11 cellular contexts compared by ENCODE assay signal in the genomic region with DNA sequence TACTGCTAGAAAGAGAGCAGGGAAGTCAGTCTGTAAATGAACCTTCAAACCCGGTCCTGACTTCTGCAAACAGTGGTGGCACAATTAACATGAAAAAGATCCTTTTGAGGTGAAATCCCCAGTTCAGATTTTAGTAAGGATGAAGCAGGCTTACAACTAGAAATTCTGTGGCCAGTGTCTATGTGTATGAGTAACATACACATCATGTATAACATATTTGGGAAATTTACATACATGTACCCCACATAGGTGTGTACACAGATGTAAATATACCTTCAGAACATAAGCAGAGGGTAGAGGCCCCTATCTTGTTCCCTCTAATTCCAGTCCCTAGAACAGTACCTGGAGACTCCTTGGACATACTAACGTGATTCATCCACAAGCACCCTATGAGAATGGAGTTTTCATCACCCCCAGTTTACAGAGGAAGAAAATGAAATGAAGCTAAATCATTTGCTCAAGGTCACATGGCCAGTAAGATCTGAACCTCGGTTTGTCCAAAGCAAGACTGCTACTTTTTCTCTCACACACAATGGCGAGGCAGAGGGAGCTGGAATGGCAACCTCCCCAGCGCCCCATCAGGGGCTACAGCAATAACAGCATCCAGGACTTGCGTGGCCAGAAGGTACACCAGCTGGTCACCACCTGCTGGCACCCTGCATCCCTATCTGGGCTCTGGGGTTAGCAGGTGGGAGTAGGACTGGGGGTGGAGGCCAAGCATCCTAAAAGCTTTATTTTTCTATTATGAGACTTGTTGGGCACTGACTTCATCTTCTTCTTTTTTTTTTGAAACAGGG. TPM values are rescaled to one million over a fixed set of nuclear protein-coding genes. Genes with fewer than 3 reads are reported as not detected.
A peak's percentile ranks its signal among the peaks of the same experiment; 100 is the strongest.
DNase-seq lines count a peak whose midpoint lies in the region; ATAC-seq, FAIRE-seq and TF ChIP-seq lines count a peak whose summit lies in the region.
"Had no signal": no experiment of that assay in that cellular context is flagged by ENCODE, and none has a peak within 500 bp of the region (broad histone marks: within the 10 kb centered on the region; RNA-seq: fewer than 3 reads in every experiment).

No MANE protein-coding gene starts in this region.

- TF ChIP-seq EP300 in upper lobe of left lung (IDR thresholded peaks at IDR 0.05): no peak

- peaks cover 3 to 8% (median 6%) of the 10 kb centered on the region in 3 donors for H3K27me3 Mint-ChIP-seq in immature natural killer cell (ENCODE audit: low read depth in 3 of 3)

- H3K27me3 ChIP-seq in left ventricle myocardium inferior (ENCODE audit: low read depth) (no peaks in the 10 kb centered on the region), upper lobe of left lung (no peaks in the 10 kb centered on the region)

- intact Hi-C loops in left ventricle myocardium inferior (cut with micrococcal nuclease) (loop anchor here (10.0 kb wide), 1 partner anchor 427 kb away; no protein-coding TSS in a partner anchor), left cardiac atrium (cut with DNase I) (loop anchor here in 1 of 2 donors (2.0 to 5.0 kb wide), 2 partner anchors 89 to 231 kb away; a partner anchor contains a TSS)

- peaks cover 38% of the 10 kb centered on the region for H3K36me3 ChIP-seq in left ventricle myocardium inferior
- H3K36me3 ChIP-seq in upper lobe of left lung: peaks cover 7 to 34% (median 20%) of the 10 kb centered on the region in 4 donors

- 85 to 89% methylated on average over 6 of the region's 6 CpGs for WGBS in upper lobe of left lung, 2 donors

- TF ChIP-seq POLR2A in upper lobe of left lung (IDR thresholded peaks at IDR 0.05): no peak

- H3K4me3 ChIP-seq in left ventricle myocardium inferior (no peak overlapping the region), upper lobe of left lung (no peak overlapping the region), coronary artery (no peak overlapping the region)

- H3K4me1 ChIP-seq in left ventricle myocardium inferior: peaks cover 100% of the 10 kb centered on the region
- H3K4me1 ChIP-seq in upper lobe of left lung: peaks cover 62 to 81% (median 72%) of the 10 kb centered on the region in 4 donors

- TF ChIP-seq CTCF in left ventricle myocardium inferior (IDR thresholded peaks at IDR 0.05; ENCODE audit: borderline replicate concordance): no peak
- no peak for TF ChIP-seq CTCF in VCaP (conservative IDR thresholded peaks at IDR 0.05)
- no peak for TF ChIP-seq CTCF in upper lobe of left lung (IDR thresholded peaks at IDR 0.05)
- TF ChIP-seq CTCF in coronary artery (IDR thresholded peaks at IDR 0.05): no peak

- peak overlapping the region; percentile 84 to 98 (median 90) for H3K27ac Mint-ChIP-seq in immature natural killer cell

- FAIRE-seq in HTR-8/SVneo (lab: Jason Lieb, UNC): no peak

- H3K4me1 Mint-ChIP-seq in immature natural killer cell: peaks cover 41 to 42% of the 10 kb centered on the region in 2 donors

- H3K9me3 ChIP-seq in left ventricle myocardium inferior (replicated peaks) (no peaks in the 10 kb centered on the region), upper lobe of left lung (no peaks in the 10 kb centered on the region)

- H3K36me3 Mint-ChIP-seq in immature natural killer cell: peaks cover 19 to 28% (median 28%) of the 10 kb centered on the region in 3 donors

- H3K4me3 Mint-ChIP-seq in immature natural killer cell: peak overlapping the region in 4 of 5 donors; percentile 60 to 77 (median 72)

- DNase-seq in left ventricle myocardium inferior (no peak), left cardiac atrium (no peak), immature natural killer cell (no peak), upper lobe of left lung (no peak), coronary artery (ENCODE audit: low spot score) (no peak), HTR-8/SVneo (ENCODE audit: insufficient read length, low spot score) (no peak)
- DNase-seq: Calu3, trophoblast cell had no signal

- ATAC-seq in left cardiac atrium (no peak), upper lobe of left lung (ENCODE audit: low FRiP score in 2 of 2) (no peak), GM18858 (IDR thresholded peaks at IDR 0.05; ENCODE audit: unreplicated experiment) (no peak)
- ATAC-seq: Panc1 had no signal

- peak overlapping the region; percentile 91 for H3K27ac ChIP-seq in left ventricle myocardium inferior (replicated peaks)
- H3K27ac ChIP-seq in VCaP: peak overlapping the region; percentile 87
- peak overlapping the region; percentile 71 to 82 (median 77) for H3K27ac ChIP-seq in upper lobe of left lung
- no peak overlapping the region for H3K27ac ChIP-seq in coronary artery

- H3K9me3 Mint-ChIP-seq in immature natural killer cell: no peaks in the 10 kb centered on the region

RNA-seq across cellular contexts. Expression of a gene that starts 41.6 kb away (rescaled TPM):
- total RNA-seq in left ventricle myocardium inferior (12.1 TPM), left cardiac atrium (10 to 100 TPM; 11.6 to 11.9 TPM), upper lobe of left lung (10 to 100 TPM; 11.2 to 30.4 (median 15.1) TPM)
- polyA plus RNA-seq in immature natural killer cell: 10 to 100 TPM in 2 of 3 donors, 1 to 10 TPM in 1; 8.8 to 17.7 (median 15.4) TPM

RNA-seq across cellular contexts. Expression of a gene that starts 41.8 kb away (rescaled TPM):
- 58.9 TPM for total RNA-seq in left ventricle myocardium inferior
- total RNA-seq in left cardiac atrium: 10 to 100 TPM; 78.6 to 86.4 TPM
- polyA plus RNA-seq in immature natural killer cell: 1 to 10 TPM; 2.0 to 4.3 (median 2.1) TPM
- total RNA-seq in upper lobe of left lung: 10 to 100 TPM; 26.0 to 75.4 (median 29.2) TPM

Comparison
In these comparisons a context has a peak if more than half of its experiments do, and no peak if none do; other contexts are left out.
1. H3K27ac ChIP-seq: peak in left ventricle myocardium inferior (single experiment), VCaP (single experiment) and upper lobe of left lung (4 of 4); none in coronary artery (0 of 2).